In the genomic region with DNA sequence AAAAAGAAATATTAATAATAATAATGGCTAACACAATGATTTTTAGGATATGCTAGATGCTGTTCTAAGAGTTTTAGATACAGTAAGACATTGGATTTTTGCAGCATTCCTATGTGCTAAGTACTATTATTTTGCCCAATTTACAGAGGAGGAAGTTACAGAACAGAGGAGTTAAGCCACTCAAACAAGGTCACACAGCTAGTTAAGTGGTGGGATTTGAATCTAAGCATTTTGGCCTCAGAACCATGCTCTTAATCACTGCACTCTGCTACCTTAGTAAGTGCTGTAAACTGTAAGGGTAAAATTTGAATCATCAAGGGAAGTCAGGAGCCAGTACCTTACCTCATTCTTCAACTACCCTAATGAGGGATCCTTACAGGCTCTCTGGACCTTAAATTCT, we compare ENCODE assay signal across 38 cellular contexts.
"Had no signal": no experiment of that assay in that cellular context is flagged by ENCODE, and none has a peak within 500 bp of the region (broad histone marks: within the 10 kb centered on the region; RNA-seq: fewer than 3 reads in every experiment).

No MANE protein-coding gene starts in this region.

- H3K36me3 Mint-ChIP-seq: activated naive CD4-positive, alpha-beta T cell treated with anti-CD3 and anti-CD28 coated beads, Interleukin-2, amount 10 ng/mL, durations not matched to agents 7 days and 5 days had no signal

- H3K9me3 Mint-ChIP-seq: activated naive CD4-positive, alpha-beta T cell treated with anti-CD3 and anti-CD28 coated beads, Interleukin-2, amount 10 ng/mL, durations not matched to agents 7 days and 5 days; activated naive CD4-positive, alpha-beta T cell treated with anti-CD3 and anti-CD28 coated beads, Interleukin-2, amount 50 U/mL, for 24 hours had no signal

- H3K9me3 ChIP-seq: body of pancreas, breast epithelium had no signal

- H3K27me3 Mint-ChIP-seq: activated naive CD4-positive, alpha-beta T cell treated with anti-CD3 and anti-CD28 coated beads, Interleukin-2, amount 10 ng/mL, durations not matched to agents 7 days and 5 days; activated naive CD4-positive, alpha-beta T cell treated with anti-CD3 and anti-CD28 coated beads, Interleukin-2, amount 50 U/mL, for 24 hours; activated naive CD8-positive, alpha-beta T cell; activated naive CD8-positive, alpha-beta T cell treated with anti-CD3 and anti-CD28 coated beads for 36 hours; activated naive CD8-positive, alpha-beta T cell treated with anti-CD3 and anti-CD28 coated beads, Interleukin-2, amount 10 ng/mL, durations not matched to agents 7 days and 5 days; activated naive CD8-positive, alpha-beta T cell treated with anti-CD3 and anti-CD28 coated beads, Interleukin-2, amount 50 U/mL, for 24 hours; activated T-helper 17 cell treated with anti-CD3 and anti-CD28 coated beads, Interleukin-2, amount 50 U/mL, for 72 hours; brain; central memory CD8-positive, alpha-beta T cell had no signal

- H3K27me3 ChIP-seq: adrenal gland, ascending aorta, body of pancreas, brain microvascular endothelial cell, breast epithelium, cardiac muscle cell had no signal

- H3K36me3 ChIP-seq: adrenal gland, ascending aorta, brain microvascular endothelial cell, breast epithelium, cardiac muscle cell had no signal

- DNase-seq: activated effector memory CD4-positive, alpha-beta T cell treated with anti-CD3 and anti-CD28 coated beads, Interleukin-2, amount 50 U/mL, for 16 hours; activated effector memory CD4-positive, alpha-beta T cell treated with Interleukin-2 at 50 U/mL for 16 hours; activated gamma-delta T cell; activated gamma-delta T cell treated with Interleukin-2 at 50 U/mL for 16 hours; activated naive CD4-positive, alpha-beta T cell; activated naive CD4-positive, alpha-beta T cell treated with anti-CD3 and anti-CD28 coated beads for 36 hours; activated naive CD4-positive, alpha-beta T cell treated with anti-CD3 and anti-CD28 coated beads, Interleukin-2, amount 10 ng/mL, durations not matched to agents 7 days and 5 days; activated naive CD4-positive, alpha-beta T cell treated with anti-CD3 and anti-CD28 coated beads, Interleukin-2, amount 50 U/mL, for 16 hours; activated naive CD4-positive, alpha-beta T cell treated with Interleukin-2 at 50 U/mL for 16 hours; activated naive CD8-positive, alpha-beta T cell treated with anti-CD3 and anti-CD28 coated beads for 36 hours; activated naive CD8-positive, alpha-beta T cell treated with anti-CD3 and anti-CD28 coated beads, Interleukin-2, amount 10 ng/mL, durations not matched to agents 7 days and 5 days; activated naive CD8-positive, alpha-beta T cell treated with anti-CD3 and anti-CD28 coated beads, Interleukin-2, amount 50 U/mL, for 24 hours; activated T-cell treated with anti-CD3 and anti-CD28 coated beads, Interleukin-2, amount 50 U/mL, for 4 hours; activated T-cell treated with anti-CD3 and anti-CD28 coated beads, Interleukin-2, amount 50 U/mL, for 48 hours; activated T-cell treated with anti-CD3 and anti-CD28 coated beads, Interleukin-2, amount 50 U/mL, for 72 hours; adrenal gland; amniotic stem cell; amygdala; anterior cingulate cortex; aorta; body of pancreas; brain microvascular endothelial cell; caudate nucleus; central memory CD4-positive, alpha-beta T cell; cerebellar nuclear complex had no signal

- H3K4me1 Mint-ChIP-seq: activated naive CD4-positive, alpha-beta T cell treated with anti-CD3 and anti-CD28 coated beads, Interleukin-2, amount 10 ng/mL, durations not matched to agents 7 days and 5 days; activated naive CD4-positive, alpha-beta T cell treated with anti-CD3 and anti-CD28 coated beads, Interleukin-2, amount 50 U/mL, for 24 hours; activated naive CD8-positive, alpha-beta T cell treated with anti-CD3 and anti-CD28 coated beads for 36 hours; activated naive CD8-positive, alpha-beta T cell treated with anti-CD3 and anti-CD28 coated beads, Interleukin-2, amount 50 U/mL, for 24 hours; activated T-helper 17 cell treated with anti-CD3 and anti-CD28 coated beads, Interleukin-2, amount 50 U/mL, for 72 hours; brain; central memory CD8-positive, alpha-beta T cell had no signal

- H3K4me3 ChIP-seq: adrenal gland, ascending aorta, body of pancreas, breast epithelium, cardiac muscle cell had no signal

- H3K27ac ChIP-seq: adrenal gland, ascending aorta, body of pancreas, brain microvascular endothelial cell, breast epithelium, cardiac muscle cell had no signal

- H3K4me3 Mint-ChIP-seq: activated naive CD4-positive, alpha-beta T cell treated with anti-CD3 and anti-CD28 coated beads for 36 hours; activated naive CD4-positive, alpha-beta T cell treated with anti-CD3 and anti-CD28 coated beads, Interleukin-2, amount 10 ng/mL, durations not matched to agents 7 days and 5 days; activated naive CD4-positive, alpha-beta T cell treated with anti-CD3 and anti-CD28 coated beads, Interleukin-2, amount 50 U/mL, for 24 hours; activated naive CD8-positive, alpha-beta T cell; activated naive CD8-positive, alpha-beta T cell treated with anti-CD3 and anti-CD28 coated beads for 36 hours; activated naive CD8-positive, alpha-beta T cell treated with anti-CD3 and anti-CD28 coated beads, Interleukin-2, amount 10 ng/mL, durations not matched to agents 7 days and 5 days; activated naive CD8-positive, alpha-beta T cell treated with anti-CD3 and anti-CD28 coated beads, Interleukin-2, amount 50 U/mL, for 24 hours; activated T-cell treated with anti-CD3 and anti-CD28 coated beads, Interleukin-2, amount 50 U/mL, for 4 hours; activated T-cell treated with anti-CD3 and anti-CD28 coated beads, Interleukin-2, amount 50 U/mL, for 72 hours; activated T-helper 1 cell treated with anti-CD3 and anti-CD28 coated beads, Interleukin-12 subunit alpha, Interleukin-12 subunit beta, Interleukin-2, Interleukin-4 antibody, amounts not matched to agents 30 ng/mL and 10 ng/mL and 1 ng/mL, durations not matched to agents 14 hours and 24 hours and 36 hours; activated T-helper 17 cell treated with anti-CD3 and anti-CD28 coated beads, Interleukin-2, amount 50 U/mL, for 72 hours; brain; central memory CD8-positive, alpha-beta T cell had no signal

- ATAC-seq: activated naive CD4-positive, alpha-beta T cell treated with anti-CD3 and anti-CD28 coated beads, Interleukin-2, amount 50 U/mL, for 72 hours; activated naive CD8-positive, alpha-beta T cell treated with anti-CD3 and anti-CD28 coated beads, Interleukin-2, amount 50 U/mL, for 24 hours; activated T-cell treated with anti-CD3 and anti-CD28 coated beads, Interleukin-2, amount 50 U/mL, for 4 hours; activated T-cell treated with anti-CD3 and anti-CD28 coated beads, Interleukin-2, amount 50 U/mL, for 72 hours; activated T-helper 17 cell treated with anti-CD3 and anti-CD28 coated beads, Interleukin-2, amount 50 U/mL, for 72 hours; body of pancreas had no signal

- H3K27ac Mint-ChIP-seq: activated naive CD4-positive, alpha-beta T cell treated with anti-CD3 and anti-CD28 coated beads for 36 hours; activated naive CD4-positive, alpha-beta T cell treated with anti-CD3 and anti-CD28 coated beads, Interleukin-2, amount 10 ng/mL, durations not matched to agents 7 days and 5 days; activated naive CD4-positive, alpha-beta T cell treated with anti-CD3 and anti-CD28 coated beads, Interleukin-2, amount 50 U/mL, for 24 hours; activated naive CD4-positive, alpha-beta T cell treated with anti-CD3 and anti-CD28 coated beads, Interleukin-2, amount 50 U/mL, for 72 hours; activated naive CD8-positive, alpha-beta T cell; activated naive CD8-positive, alpha-beta T cell treated with anti-CD3 and anti-CD28 coated beads for 36 hours; activated naive CD8-positive, alpha-beta T cell treated with anti-CD3 and anti-CD28 coated beads, Interleukin-2, amount 10 ng/mL, durations not matched to agents 7 days and 5 days; activated naive CD8-positive, alpha-beta T cell treated with anti-CD3 and anti-CD28 coated beads, Interleukin-2, amount 50 U/mL, for 24 hours; activated T-cell treated with anti-CD3 and anti-CD28 coated beads, Interleukin-2, amount 50 U/mL, for 72 hours; activated T-helper 1 cell treated with anti-CD3 and anti-CD28 coated beads, Interleukin-12 subunit alpha, Interleukin-12 subunit beta, Interleukin-2, Interleukin-4 antibody, amounts not matched to agents 30 ng/mL and 10 ng/mL and 1 ng/mL, durations not matched to agents 14 hours and 24 hours and 36 hours; activated T-helper 17 cell treated with anti-CD3 and anti-CD28 coated beads, Interleukin-2, amount 50 U/mL, for 72 hours; activated T-helper 2 cell treated with anti-CD3 and anti-CD28 coated beads, Interferon-gamma antibody, Interleukin-2, Interleukin-4, amounts not matched to agents 10 μg/mL and 5 μg/mL and 100 μg/mL, durations not matched to agents 14 hours and 24 hours and 36 hours; brain had no signal

- H3K4me1 ChIP-seq: adrenal gland, ascending aorta, body of pancreas, breast epithelium had no signal

- FAIRE-seq: astrocyte, colon had no signal
